33 cellular contexts compared by ENCODE assay signal in the genomic region with DNA sequence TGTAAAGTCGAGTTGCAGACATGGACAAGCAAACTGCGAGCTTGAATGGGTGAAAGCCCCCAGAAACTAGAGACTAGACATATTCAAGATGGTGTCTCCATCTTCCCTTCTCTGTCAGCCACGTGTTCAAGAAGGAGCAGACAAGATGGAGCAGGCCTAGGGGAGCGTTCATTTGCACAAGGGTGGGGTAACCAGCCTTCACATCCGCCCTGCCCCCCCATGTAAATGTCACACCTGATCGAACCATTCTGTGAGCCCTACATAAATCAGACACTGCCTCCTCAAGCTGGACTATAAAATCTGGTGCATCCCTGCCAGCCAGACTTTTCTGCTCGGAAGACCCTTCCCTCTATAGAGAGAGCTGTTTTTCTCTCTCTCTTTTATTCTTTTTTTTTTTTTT.
"Had no signal": no experiment of that assay in that cellular context is flagged by ENCODE, and none has a peak within 500 bp of the region (broad histone marks: within the 10 kb centered on the region; RNA-seq: fewer than 3 reads in every experiment).

No MANE protein-coding gene starts in this region.

- DNase-seq: Karpas-422, Kasumi-1, MG63, MM.1S, MV-4-11, NCI-H1048, NCI-H1092, NCI-H1092 treated with DMSO at 0.1 percent for 48 hours, NCI-H1105, NCI-H1105 treated with DMSO at 0.1 percent for 48 hours, NCI-H1417, NCI-H1417 treated with DMSO at 0.1 percent for 48 hours, NCI-H1436, NCI-H1436 treated with DMSO at 0.1 percent for 48 hours, NCI-H146, NCI-H1694, NCI-H1694 treated with DMSO at 0.1 percent for 48 hours, NCI-H187, NCI-H187 treated with DMSO at 0.1 percent for 48 hours, NCI-H1930, NCI-H2029, NCI-H2029 treated with DMSO at 0.1 percent for 48 hours, NCI-H2081, NCI-H2081 treated with DMSO at 0.1 percent for 48 hours, NCI-H2107, NCI-H2171, NCI-H2171 treated with DMSO at 0.1 percent for 48 hours, NCI-H2227 treated with DMSO at 0.1 percent for 48 hours, NCI-H226, NCI-H345, NCI-H446, NCI-H446 treated with DMSO at 0.1 percent for 48 hours, NCI-H510A had no signal
